ENCODE assay signal across 35 cellular contexts in the genomic region with DNA sequence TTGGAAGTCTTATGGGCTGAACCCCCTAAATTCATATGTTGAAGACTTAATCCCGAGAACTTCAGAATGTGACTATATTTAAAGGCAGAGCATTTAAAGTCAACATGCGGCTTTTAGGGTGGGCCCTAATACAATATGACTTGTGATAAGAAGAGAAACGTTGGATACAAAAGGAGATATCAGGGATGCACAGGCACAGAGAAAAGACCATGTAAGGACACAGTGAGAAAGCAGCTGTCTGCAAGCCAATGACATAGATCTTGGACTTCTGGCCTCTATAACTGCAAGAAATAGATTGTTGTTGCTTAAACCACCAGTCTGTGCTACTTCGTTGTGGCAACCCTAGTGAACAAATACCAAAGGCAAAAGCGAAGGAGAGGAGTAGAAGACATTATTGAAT. TPM values are rescaled to one million over a fixed set of nuclear protein-coding genes. Genes with fewer than 3 reads are reported as not detected.
"Had no signal": no experiment of that assay in that cellular context is flagged by ENCODE, and none has a peak within 500 bp of the region (broad histone marks: within the 10 kb centered on the region; RNA-seq: fewer than 3 reads in every experiment).

No MANE protein-coding gene starts in this region.

- H3K4me1 ChIP-seq: SJCRH30 had no signal

- H3K9me3 ChIP-seq: MG63, SJCRH30 had no signal

- H3K27ac ChIP-seq: SJCRH30, SK-N-MC, WERI-Rb-1 had no signal

- H3K4me3 ChIP-seq: MG63, SJCRH30, SK-N-MC had no signal

- DNase-seq: activated CD4-positive, alpha-beta memory T cell treated with anti-CD3 and anti-CD28 coated beads, Interleukin-2, amount 10 ng/mL, durations not matched to agents 7 days and 5 days; activated CD4-positive, alpha-beta T cell treated with anti-CD3 and anti-CD28 coated beads for 1 hour; activated CD4-positive, alpha-beta T cell treated with anti-CD3 and anti-CD28 coated beads for 48 hours; activated CD4-positive, CD25-positive, alpha-beta regulatory T cell; activated CD8-positive, alpha-beta memory T cell treated with anti-CD3 and anti-CD28 coated beads for 24 hours; activated CD8-positive, alpha-beta memory T cell treated with anti-CD3 and anti-CD28 coated beads, Interleukin-2, amount 10 ng/mL, durations not matched to agents 7 days and 5 days; activated CD8-positive, alpha-beta memory T cell treated with anti-CD3 and anti-CD28 coated beads, Interleukin-2, amount 50 U/mL, for 48 hours; activated effector memory CD4-positive, alpha-beta T cell treated with Interleukin-2 at 50 U/mL for 16 hours; activated naive CD4-positive, alpha-beta T cell treated with anti-CD3 and anti-CD28 coated beads, Interleukin-2, amount 10 ng/mL, durations not matched to agents 7 days and 5 days; activated naive CD8-positive, alpha-beta T cell treated with anti-CD3 and anti-CD28 coated beads, Interleukin-2, amount 50 U/mL, for 24 hours; activated T-cell treated with anti-CD3 and anti-CD28 coated beads, Interleukin-2, amount 50 U/mL, for 48 hours; anterior cingulate cortex; caudate nucleus; cerebellar nuclear complex; Kasumi-1; MG63; NCI-H1048; NCI-H1105 treated with DMSO at 0.1 percent for 48 hours; NCI-H1436 treated with DMSO at 0.1 percent for 48 hours; NCI-H1694 treated with DMSO at 0.1 percent for 48 hours; NCI-H2029; NCI-H2107; NCI-H2171; NCI-H510A; NCI-H526; NCI-H748 treated with DMSO at 0.1 percent for 48 hours; NK-92 treated with Interleukin-12 subunit alpha and Interleukin-12 subunit beta, amount 100 ng/mL, for 24 hours; SHP77; SJCRH30; T1000; WERI-Rb-1 had no signal

- H3K36me3 ChIP-seq: MG63, SJCRH30, WERI-Rb-1 had no signal

RNA-seq across cellular contexts. Expression of gene GABRG1, which starts 42.2 kb away (rescaled TPM):
- total RNA-seq: activated CD4-positive, alpha-beta memory T cell treated with anti-CD3 and anti-CD28 coated beads, Interleukin-2, amount 10 ng/mL, durations not matched to agents 7 days and 5 days; activated CD8-positive, alpha-beta memory T cell treated with anti-CD3 and anti-CD28 coated beads, Interleukin-2, amount 10 ng/mL, durations not matched to agents 7 days and 5 days; bronchial epithelial cell; SJCRH30; T-helper 1 cell treated with Interleukin-12 subunit alpha and Interleukin-12 subunit beta and Interleukin-4 antibody, amounts not matched to agents 30 ng/mL and 1 ng/mL, for 36 hours; T-helper 2 cell treated with Interferon-gamma antibody and Interleukin-4, amounts not matched to agents 100 ng/mL and 5 ng/mL, for 36 hours had no signal
